12 cellular contexts compared by ENCODE assay signal in genomic region chr1:229058111-229058551, GRCh38.
DNase-seq lines count a peak whose midpoint lies in the region; ATAC-seq and FAIRE-seq lines count a peak whose summit lies in the region.
"Had no signal": no experiment of that assay in that cellular context is flagged by ENCODE, and none has a peak within 500 bp of the region (broad histone marks: within the 10 kb centered on the region; RNA-seq: fewer than 3 reads in every experiment).

No MANE protein-coding gene starts in this region.

- no peak for FAIRE-seq in frontal cortex (lab: Jason Lieb, UNC)
- FAIRE-seq: HTR-8/SVneo had no signal

- ATAC-seq in HG02610 (IDR thresholded peaks at IDR 0.05; ENCODE audit: unreplicated experiment) (no peak), GM21619 (IDR thresholded peaks at IDR 0.05; ENCODE audit: unreplicated experiment) (no peak), GM18498 (IDR thresholded peaks at IDR 0.05; ENCODE audit: unreplicated experiment) (no peak)
- ATAC-seq: gastrocnemius medialis had no signal

- peak; percentile 84 for DNase-seq in DMS153 treated with DMSO at 0.1 percent for 48 hours (lab: John Stamatoyannopoulos, UW; ENCODE audit: unreplicated experiment)
- DNase-seq in NCI-H2196 treated with DMSO at 0.1 percent for 48 hours (lab: John Stamatoyannopoulos, UW; ENCODE audit: unreplicated experiment): peak; percentile 56
- peak; percentile 34 for DNase-seq in activated naive CD4-positive, alpha-beta T cell treated with anti-CD3 and anti-CD28 coated beads, Interleukin-2, amount 50 U/mL, for 16 hours
- DNase-seq in stimulated activated CD4-positive, alpha-beta T cell treated with anti-CD3 and anti-CD28 coated beads, Interleukin-12 subunit alpha, Interleukin-12 subunit beta, amount 100 ng/mL, for 4 hours: peak; percentile 23
- DNase-seq in frontal cortex (ENCODE audit: low spot score in 2 of 2): no peak
- DNase-seq: gastrocnemius medialis, GF-D8, naive B cell had no signal

Comparison
In these comparisons a context has a peak if more than half of its experiments do, and no peak if none do; other contexts are left out.
1. DNase-seq: peak in DMS153 treated with DMSO at 0.1 percent for 48 hours (single experiment), NCI-H2196 treated with DMSO at 0.1 percent for 48 hours (single experiment), activated naive CD4-positive, alpha-beta T cell treated with anti-CD3 and anti-CD28 coated beads, Interleukin-2, amount 50 U/mL, for 16 hours (single experiment) and stimulated activated CD4-positive, alpha-beta T cell treated with anti-CD3 and anti-CD28 coated beads, Interleukin-12 subunit alpha, Interleukin-12 subunit beta, amount 100 ng/mL, for 4 hours (single experiment); none in frontal cortex (0 of 2).